ENCODE assay signal across 1 cellular context in the genomic region with DNA sequence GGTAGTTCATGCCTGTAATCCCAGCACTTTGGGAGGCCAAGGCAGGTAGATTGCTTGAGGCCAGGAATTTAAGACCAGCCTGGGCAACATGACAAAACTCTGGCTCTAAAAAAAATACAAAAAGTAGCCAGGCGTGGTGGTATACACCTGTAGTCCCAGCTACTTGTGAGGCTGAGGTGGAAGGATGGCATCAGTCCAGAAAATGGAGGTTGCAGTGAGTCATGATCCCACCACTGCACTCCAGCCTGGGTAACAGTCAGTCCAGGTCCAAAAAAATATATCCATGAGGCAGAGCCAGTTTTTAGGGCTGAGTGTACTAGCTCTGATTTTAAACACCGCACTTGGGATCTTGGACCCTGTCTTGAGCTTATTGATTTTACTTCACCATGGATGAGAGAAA.
TF ChIP-seq lines count a peak whose summit lies in the region.

No MANE protein-coding gene starts in this region.

TF ChIP-seq in H1, 55 proteins besides CTCF, POLR2A, EP300 and RAD21:
- TF ChIP-seq POLR2AphosphoS5 (IDR thresholded peaks at IDR 0.05; ENCODE audit: low read depth, low read length), result no peak
- no peak for TF ChIP-seq KDM5A (IDR thresholded peaks at IDR 0.05; ENCODE audit: low read length)
- TF ChIP-seq, protein P1, sequence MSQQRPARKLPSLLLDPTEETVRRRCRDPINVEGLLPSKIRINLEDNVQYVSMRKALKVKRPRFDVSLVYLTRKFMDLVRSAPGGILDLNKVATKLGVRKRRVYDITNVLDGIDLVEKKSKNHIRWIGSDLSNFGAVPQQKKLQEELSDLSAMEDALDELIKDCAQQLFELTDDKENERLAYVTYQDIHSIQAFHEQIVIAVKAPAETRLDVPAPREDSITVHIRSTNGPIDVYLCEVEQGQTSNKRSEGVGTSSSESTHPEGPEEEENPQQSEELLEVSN (IDR thresholded peaks at IDR 0.05), result no peak
- TF ChIP-seq TEAD4 (IDR thresholded peaks at IDR 0.05; ENCODE audit: low read depth, low read length), result no peak
- no peak for TF ChIP-seq CHD1 (IDR thresholded peaks at IDR 0.05; ENCODE audit: low read depth, low read length)
- TF ChIP-seq KDM4A (IDR thresholded peaks at IDR 0.05; ENCODE audit: low read depth, low read length, severe bottlenecking), result no peak
- TF ChIP-seq EGR1 (IDR thresholded peaks at IDR 0.05; ENCODE audit: borderline replicate concordance, low read depth, low read length), result no peak
- no peak for TF ChIP-seq ZNF274 (IDR thresholded peaks at IDR 0.05; ENCODE audit: borderline replicate concordance, extremely low read depth, low read length)
- TF ChIP-seq SP2 (IDR thresholded peaks at IDR 0.05; ENCODE audit: low read length), result no peak
- no peak for TF ChIP-seq PHF8 (conservative IDR thresholded peaks at IDR 0.05; ENCODE audit: low read depth, low read length)
- TF ChIP-seq ATF3 (IDR thresholded peaks at IDR 0.05; ENCODE audit: insufficient read depth, low read depth, low read length), result no peak
- TF ChIP-seq MAFK (IDR thresholded peaks at IDR 0.05; ENCODE audit: low read depth, low read length), result no peak
- no peak for TF ChIP-seq RNF2 (IDR thresholded peaks at IDR 0.05; ENCODE audit: borderline replicate concordance, low read depth, low read length, missing control alignments, poor library complexity, severe bottlenecking)
- TF ChIP-seq POU5F1 (IDR thresholded peaks at IDR 0.05; ENCODE audit: low read depth, low read length), result no peak
- TF ChIP-seq TAF7 (optimal IDR thresholded peaks at IDR 0.05; ENCODE audit: borderline replicate concordance, low read depth, low read length), result no peak
- no peak for TF ChIP-seq SIRT6 (IDR thresholded peaks at IDR 0.05; ENCODE audit: low read length)
- no peak for TF ChIP-seq SP1 (IDR thresholded peaks at IDR 0.05; ENCODE audit: low read depth, low read length)
- TF ChIP-seq JUND (IDR thresholded peaks at IDR 0.05; ENCODE audit: low read length), result no peak
- no peak for TF ChIP-seq SUZ12 (IDR thresholded peaks at IDR 0.05; ENCODE audit: low read length)
TF ChIP-seq in H1: peak in this region for 0.
